19 cellular contexts compared by ENCODE assay signal in genomic region chr3:47342812-47343211, GRCh38. TPM values are rescaled to one million over a fixed set of nuclear protein-coding genes. Genes with fewer than 3 reads are reported as not detected.
A peak's percentile ranks its signal among the peaks of the same experiment; 100 is the strongest.
DNase-seq lines count a peak whose midpoint lies in the region; ATAC-seq and TF ChIP-seq lines count a peak whose summit lies in the region.
"Had no signal": no experiment of that assay in that cellular context is flagged by ENCODE, and none has a peak within 500 bp of the region (broad histone marks: within the 10 kb centered on the region; RNA-seq: fewer than 3 reads in every experiment).

No MANE protein-coding gene starts in this region.

- no peak for DNase-seq in activated CD4-positive, alpha-beta memory T cell treated with anti-CD3 and anti-CD28 coated beads, Interleukin-2, amount 10 ng/mL, durations not matched to agents 7 days and 5 days
- DNase-seq in activated CD4-positive, alpha-beta memory T cell treated with anti-CD3 and anti-CD28 coated beads for 36 hours, result no peak
- peak; percentile 43 for DNase-seq in HuH-7.5 (ENCODE audit: low spot score)
- no peak for DNase-seq in left colon
- DNase-seq in neural crest cell (ENCODE audit: low read depth, low spot score), result no peak
- no peak for DNase-seq in islet precursor cell
- DNase-seq in HPDE6-E6E7 (ENCODE audit: extremely low spot score), result no peak
- DNase-seq in Right ventricle myocardium inferior (ENCODE audit: missing footprints), result no peak
- DNase-seq: ACHN, DMS79 treated with DMSO at 0.1 percent for 48 hours, Kasumi-1, NCI-H1048, NCI-H1417 treated with DMSO at 0.1 percent for 48 hours, NCI-H1930, NCI-H226, NCI-H510A treated with DMSO at 0.1 percent for 48 hours, NCI-H748 treated with DMSO at 0.1 percent for 48 hours had no signal

- ATAC-seq in left colon (peak; percentile 40), Right ventricle myocardium inferior (no peak)
- ATAC-seq: Panc1, SK-N-SH treated with all-trans-retinoic acid at 6 μM for 48 hours had no signal

- peaks cover 35% of the 10 kb centered on the region for H3K36me3 Mint-ChIP-seq in activated CD4-positive, alpha-beta memory T cell treated with anti-CD3 and anti-CD28 coated beads, Interleukin-2, amount 10 ng/mL, durations not matched to agents 7 days and 5 days (ENCODE audit: low read depth)
- peaks cover 14% of the 10 kb centered on the region for H3K36me3 Mint-ChIP-seq in activated CD4-positive, alpha-beta memory T cell treated with anti-CD3 and anti-CD28 coated beads for 36 hours
- peaks cover 4% of the 10 kb centered on the region for H3K36me3 Mint-ChIP-seq in neural crest cell (ENCODE audit: low read depth)

- peak overlapping the region; percentile 29 for H3K27ac Mint-ChIP-seq in activated CD4-positive, alpha-beta memory T cell treated with anti-CD3 and anti-CD28 coated beads, Interleukin-2, amount 10 ng/mL, durations not matched to agents 7 days and 5 days
- H3K27ac Mint-ChIP-seq in activated CD4-positive, alpha-beta memory T cell treated with anti-CD3 and anti-CD28 coated beads for 36 hours, result no peak overlapping the region
- H3K27ac Mint-ChIP-seq in neural crest cell (ENCODE audit: unreplicated experiment), result peak overlapping the region; percentile 57

- no peak for TF ChIP-seq CTCF in neural crest cell (conservative IDR thresholded peaks at IDR 0.05)

- H3K4me1 Mint-ChIP-seq in activated CD4-positive, alpha-beta memory T cell treated with anti-CD3 and anti-CD28 coated beads, Interleukin-2, amount 10 ng/mL, durations not matched to agents 7 days and 5 days, result no peaks in the 10 kb centered on the region
- H3K4me1 Mint-ChIP-seq in activated CD4-positive, alpha-beta memory T cell treated with anti-CD3 and anti-CD28 coated beads for 36 hours (ENCODE audit: low read depth), result no peaks in the 10 kb centered on the region
- no peaks in the 10 kb centered on the region for H3K4me1 Mint-ChIP-seq in neural crest cell

- H3K27me3 Mint-ChIP-seq in activated CD4-positive, alpha-beta memory T cell treated with anti-CD3 and anti-CD28 coated beads, Interleukin-2, amount 10 ng/mL, durations not matched to agents 7 days and 5 days, result no peaks in the 10 kb centered on the region
- no peaks in the 10 kb centered on the region for H3K27me3 Mint-ChIP-seq in activated CD4-positive, alpha-beta memory T cell treated with anti-CD3 and anti-CD28 coated beads for 36 hours
- H3K27me3 Mint-ChIP-seq in neural crest cell (ENCODE audit: low read depth), result no peaks in the 10 kb centered on the region

- no peaks in the 10 kb centered on the region for H3K9me3 Mint-ChIP-seq in activated CD4-positive, alpha-beta memory T cell treated with anti-CD3 and anti-CD28 coated beads, Interleukin-2, amount 10 ng/mL, durations not matched to agents 7 days and 5 days
- no peaks in the 10 kb centered on the region for H3K9me3 Mint-ChIP-seq in activated CD4-positive, alpha-beta memory T cell treated with anti-CD3 and anti-CD28 coated beads for 36 hours
- no peaks in the 10 kb centered on the region for H3K9me3 Mint-ChIP-seq in neural crest cell

- CTCF ChIA-PET in activated CD4-positive, alpha-beta memory T cell treated with anti-CD3 and anti-CD28 coated beads, Interleukin-2, amount 10 ng/mL, durations not matched to agents 7 days and 5 days (lab: Charles Lee), result no interaction called here
- CTCF ChIA-PET in activated CD4-positive, alpha-beta memory T cell treated with anti-CD3 and anti-CD28 coated beads for 36 hours (lab: Charles Lee), result no interaction called here

- POLR2A ChIA-PET in activated CD4-positive, alpha-beta memory T cell treated with anti-CD3 and anti-CD28 coated beads, Interleukin-2, amount 10 ng/mL, durations not matched to agents 7 days and 5 days (lab: Charles Lee), result interaction anchor here (0.6 kb wide), 1 partner anchor 11 kb away, joined by 3 read pairs; no protein-coding TSS in a partner anchor
- POLR2A ChIA-PET in activated CD4-positive, alpha-beta memory T cell treated with anti-CD3 and anti-CD28 coated beads for 36 hours (lab: Charles Lee), result interaction anchor here (0.7 kb wide), 1 partner anchor 318 kb away, joined by 3 read pairs; no protein-coding TSS in a partner anchor

- no peak overlapping the region for H3K4me3 Mint-ChIP-seq in activated CD4-positive, alpha-beta memory T cell treated with anti-CD3 and anti-CD28 coated beads, Interleukin-2, amount 10 ng/mL, durations not matched to agents 7 days and 5 days
- H3K4me3 Mint-ChIP-seq in activated CD4-positive, alpha-beta memory T cell treated with anti-CD3 and anti-CD28 coated beads for 36 hours, result no peak overlapping the region
- H3K4me3 Mint-ChIP-seq in neural crest cell, result no peak overlapping the region

- intact Hi-C loops in activated CD4-positive, alpha-beta memory T cell treated with anti-CD3 and anti-CD28 coated beads for 36 hours (cut with micrococcal nuclease), result no loop called here
- intact Hi-C loops in left colon (cut with DNase I, micrococcal nuclease) (no loop called here), Right ventricle myocardium inferior (cut with DNase I) (no loop called here)

RNA-seq across cellular contexts. Expression of gene PTPN23, which starts 38.0 kb away (rescaled TPM):
- 10 to 100 TPM; 26.8 to 28.7 TPM for total RNA-seq in activated CD4-positive, alpha-beta memory T cell treated with anti-CD3 and anti-CD28 coated beads, Interleukin-2, amount 10 ng/mL, durations not matched to agents 7 days and 5 days
- 10 to 100 TPM; 27.9 to 29.7 TPM for total RNA-seq in activated CD4-positive, alpha-beta memory T cell treated with anti-CD3 and anti-CD28 coated beads for 36 hours
- 10 to 100 TPM; 35.9 to 43.4 TPM for total RNA-seq in left colon
- 43.9 and 47.2 TPM in 2 replicates for total RNA-seq in neural crest cell
- total RNA-seq in Right ventricle myocardium inferior, result 21.1 TPM
